In the genomic region with DNA sequence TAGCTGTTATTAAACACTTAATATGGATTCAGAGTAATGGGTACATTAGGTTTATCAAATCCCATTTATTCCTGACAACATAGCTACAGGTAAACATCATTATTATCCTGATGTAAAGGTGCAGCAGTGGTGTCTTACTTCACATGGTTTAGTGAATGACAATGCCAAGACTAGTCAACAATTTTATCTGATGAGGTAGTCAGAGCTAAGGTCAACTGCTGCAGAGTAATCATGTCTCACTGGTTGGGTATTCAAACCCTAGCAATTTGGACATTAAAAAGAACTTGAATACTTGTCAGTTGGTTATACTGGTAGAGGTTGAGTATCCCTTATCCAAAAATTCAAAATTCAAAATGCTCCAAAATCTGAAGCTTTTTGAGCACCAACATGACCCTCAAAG, we compare ENCODE assay signal across 23 cellular contexts.
"Had no signal": no experiment of that assay in that cellular context is flagged by ENCODE, and none has a peak within 500 bp of the region (broad histone marks: within the 10 kb centered on the region; RNA-seq: fewer than 3 reads in every experiment).

No MANE protein-coding gene starts in this region.

- H3K27ac ChIP-seq: ascending aorta, brain microvascular endothelial cell, esophagus muscularis mucosa, heart left ventricle, prostate gland, testis had no signal

- DNase-seq: activated gamma-delta T cell treated with Interleukin-2 at 50 U/mL for 16 hours; activated T-cell treated with anti-CD3 and anti-CD28 coated beads, Interleukin-2, amount 50 U/mL, for 1 hour; brain microvascular endothelial cell; effector memory CD4-positive, alpha-beta T cell; heart left ventricle; islet precursor cell; midbrain; right cardiac atrium; stimulated activated CD4-positive, alpha-beta T cell treated with anti-CD3 and anti-CD28 coated beads, Interleukin-15, amount 100 ng/mL, for 24 hours; T-helper 1 cell; T-helper 9 cell; testis had no signal

- H3K9me3 Mint-ChIP-seq: activated naive CD4-positive, alpha-beta T cell treated with anti-CD3 and anti-CD28 coated beads, Interleukin-2, amount 50 U/mL, for 24 hours; central memory CD8-positive, alpha-beta T cell; natural killer cell treated with Interleukin-12 subunit alpha and Interleukin-12 subunit beta and Interleukin-15 and Interleukin-18, amount 100 ng/mL, for 72 hours; stimulated activated memory B cell treated with anti-CD40 and anti-IgM and Interleukin-4, amounts not matched to agents 10 μg/mL and 1 μg/mL and 100 μg/mL, for 72 hours; type B pancreatic cell; WTC11 had no signal

- H3K27ac Mint-ChIP-seq: activated naive CD4-positive, alpha-beta T cell treated with anti-CD3 and anti-CD28 coated beads, Interleukin-2, amount 50 U/mL, for 24 hours; natural killer cell treated with Interleukin-12 subunit alpha and Interleukin-12 subunit beta and Interleukin-15 and Interleukin-18, amount 100 ng/mL, for 72 hours; stimulated activated memory B cell treated with anti-CD40 and anti-IgM and Interleukin-4, amounts not matched to agents 10 μg/mL and 1 μg/mL and 100 μg/mL, for 72 hours; type B pancreatic cell had no signal

- ATAC-seq: heart left ventricle; natural killer cell treated with Interleukin-12 subunit alpha and Interleukin-12 subunit beta and Interleukin-15 and Interleukin-18, amount 100 ng/mL, for 72 hours; right cardiac atrium; stimulated activated memory B cell treated with anti-CD40 and anti-IgM and Interleukin-4, amounts not matched to agents 10 μg/mL and 1 μg/mL and 100 μg/mL, for 72 hours; WTC11 had no signal

- H3K36me3 ChIP-seq: ascending aorta, brain microvascular endothelial cell, esophagus muscularis mucosa, heart left ventricle, prostate gland had no signal

- H3K27me3 Mint-ChIP-seq: activated naive CD4-positive, alpha-beta T cell treated with anti-CD3 and anti-CD28 coated beads, Interleukin-2, amount 50 U/mL, for 24 hours; central memory CD8-positive, alpha-beta T cell; natural killer cell treated with Interleukin-12 subunit alpha and Interleukin-12 subunit beta and Interleukin-15 and Interleukin-18, amount 100 ng/mL, for 72 hours; stimulated activated memory B cell treated with anti-CD40 and anti-IgM and Interleukin-4, amounts not matched to agents 10 μg/mL and 1 μg/mL and 100 μg/mL, for 72 hours; type B pancreatic cell had no signal

- H3K4me1 ChIP-seq: ascending aorta, esophagus muscularis mucosa, heart left ventricle, prostate gland, testis had no signal

- H3K27me3 ChIP-seq: ascending aorta, brain microvascular endothelial cell, esophagus muscularis mucosa, heart left ventricle, testis had no signal

- FAIRE-seq: colon had no signal

- H3K36me3 Mint-ChIP-seq: natural killer cell treated with Interleukin-12 subunit alpha and Interleukin-12 subunit beta and Interleukin-15 and Interleukin-18, amount 100 ng/mL, for 72 hours; WTC11 had no signal

- H3K9me3 ChIP-seq: ascending aorta, esophagus muscularis mucosa, heart left ventricle, prostate gland, testis had no signal

- H3K4me2 ChIP-seq: smooth muscle cell had no signal

- H3K4me3 Mint-ChIP-seq: activated naive CD4-positive, alpha-beta T cell treated with anti-CD3 and anti-CD28 coated beads, Interleukin-2, amount 50 U/mL, for 24 hours; central memory CD8-positive, alpha-beta T cell; natural killer cell treated with Interleukin-12 subunit alpha and Interleukin-12 subunit beta and Interleukin-15 and Interleukin-18, amount 100 ng/mL, for 72 hours; stimulated activated memory B cell treated with anti-CD40 and anti-IgM and Interleukin-4, amounts not matched to agents 10 μg/mL and 1 μg/mL and 100 μg/mL, for 72 hours; type B pancreatic cell; WTC11 had no signal

- H3K4me1 Mint-ChIP-seq: activated naive CD4-positive, alpha-beta T cell treated with anti-CD3 and anti-CD28 coated beads, Interleukin-2, amount 50 U/mL, for 24 hours had no signal

- H3K4me3 ChIP-seq: ascending aorta, esophagus muscularis mucosa, heart left ventricle, prostate gland, smooth muscle cell, testis had no signal
